ENCODE assay signal across 14 cellular contexts in genomic region chr16:30555848-30556473, GRCh38. TPM values are rescaled to one million over a fixed set of nuclear protein-coding genes. Genes with fewer than 3 reads are reported as not detected.
DNase-seq lines count a peak whose midpoint lies in the region; ATAC-seq and TF ChIP-seq lines count a peak whose summit lies in the region.
"Had no signal": no experiment of that assay in that cellular context is flagged by ENCODE, and none has a peak within 500 bp of the region (broad histone marks: within the 10 kb centered on the region; RNA-seq: fewer than 3 reads in every experiment).

No MANE protein-coding gene starts in this region.

- H3K36me3 ChIP-seq in DND-41 (ENCODE audit: insufficient read depth, low read length) = peaks cover 40% of the 10 kb centered on the region
- H3K36me3 ChIP-seq in testis (ENCODE audit: low read depth, missing control alignments) = no peaks in the 10 kb centered on the region

- H3K27me3 ChIP-seq in DND-41 (ENCODE audit: insufficient read depth, low read length, poor library complexity) (no peaks in the 10 kb centered on the region), testis (no peaks in the 10 kb centered on the region)
- H3K27me3 ChIP-seq: adrenal gland, dorsolateral prefrontal cortex, sigmoid colon, suprapubic skin had no signal

- 0 out of 2 replicates have a peak overlapping the region, but pooled peaks have one; percentile 97 for H3K4me2 ChIP-seq in DND-41 (ENCODE audit: insufficient read depth, low read length)

- intact Hi-C loops in testis (cut with DNase I; ENCODE audit: low total_unique reads) = no loop called here

- peaks cover 5% of the 10 kb centered on the region for H3K36me3 Mint-ChIP-seq in activated naive CD8-positive, alpha-beta T cell
- H3K36me3 Mint-ChIP-seq in natural killer cell treated with Interleukin-12 subunit alpha and Interleukin-12 subunit beta and Interleukin-15 and Interleukin-18, amount 100 ng/mL, for 72 hours = peaks cover 4% of the 10 kb centered on the region

- H3K4me1 Mint-ChIP-seq in activated naive CD8-positive, alpha-beta T cell (ENCODE audit: low read depth) = peaks cover 44% of the 10 kb centered on the region
- peaks cover 44 to 46% of the 10 kb centered on the region in 2 donors for H3K4me1 Mint-ChIP-seq in natural killer cell treated with Interleukin-12 subunit alpha and Interleukin-12 subunit beta and Interleukin-15 and Interleukin-18, amount 100 ng/mL, for 72 hours (ENCODE audit: low read depth in 2 of 2)

- peaks cover 53% of the 10 kb centered on the region for H3K4me1 ChIP-seq in DND-41 (ENCODE audit: insufficient read depth, low read length)
- H3K4me1 ChIP-seq in testis = peaks cover 12% of the 10 kb centered on the region

- ATAC-seq in DND-41 (ENCODE audit: insufficient read depth, low read depth) = no peak
- ATAC-seq in natural killer cell treated with Interleukin-12 subunit alpha and Interleukin-12 subunit beta and Interleukin-15 and Interleukin-18, amount 100 ng/mL, for 72 hours = no peak
- no peak for ATAC-seq in HG03378 (IDR thresholded peaks at IDR 0.05; ENCODE audit: unreplicated experiment)

- no peaks in the 10 kb centered on the region for H3K27me3 Mint-ChIP-seq in activated naive CD8-positive, alpha-beta T cell
- no peaks in the 10 kb centered on the region for H3K27me3 Mint-ChIP-seq in natural killer cell treated with Interleukin-12 subunit alpha and Interleukin-12 subunit beta and Interleukin-15 and Interleukin-18, amount 100 ng/mL, for 72 hours

- H3K9me3 Mint-ChIP-seq in activated naive CD8-positive, alpha-beta T cell (ENCODE audit: low read depth) = no peaks in the 10 kb centered on the region
- no peaks in the 10 kb centered on the region for H3K9me3 Mint-ChIP-seq in natural killer cell treated with Interleukin-12 subunit alpha and Interleukin-12 subunit beta and Interleukin-15 and Interleukin-18, amount 100 ng/mL, for 72 hours

- no peak overlapping the region for H2AFZ ChIP-seq in DND-41 (ENCODE audit: low read depth, low read length)

- peaks cover 54% of the 10 kb centered on the region for H3K79me2 ChIP-seq in DND-41 (ENCODE audit: insufficient read depth, low read length)

- H3K9ac ChIP-seq in DND-41 (ENCODE audit: low read depth, low read length) = no peak overlapping the region
- H3K9ac ChIP-seq: SK-N-SH had no signal

- DNase-seq in DND-41 (no peak), substantia nigra (lab: John Stamatoyannopoulos, UW) (no peak), testis (no peak)
- no peak for DNase-seq in natural killer cell treated with Interleukin-12 subunit alpha and Interleukin-12 subunit beta and Interleukin-15 and Interleukin-18, amount 100 ng/mL, for 72 hours (ENCODE audit: low spot score)
- DNase-seq: activated CD4-positive, alpha-beta T cell treated with anti-CD3 and anti-CD28 coated beads for 1 hour; adrenal gland; dorsolateral prefrontal cortex; foreskin fibroblast; sigmoid colon; SK-N-SH had no signal

- WGBS in testis, 2 donors = 37 to 60% methylated on average over 22 to 24 of the region's 24 CpGs

- peaks cover 10% of the 10 kb centered on the region; the same call in 1 of the 2 replicates for H4K20me1 ChIP-seq in DND-41 (ENCODE audit: insufficient read depth, low read length)

- H3K4me3 ChIP-seq in DND-41 (ENCODE audit: low read depth in 1 of 2, low read length in 2 of 2) = no peak overlapping the region; a peak in 1 of 4 replicates
- H3K4me3 ChIP-seq in testis = peak overlapping the region in 1 of 2 donors; percentile 22
- H3K4me3 ChIP-seq: adrenal gland, sigmoid colon, suprapubic skin had no signal

- H3K27ac Mint-ChIP-seq in activated naive CD8-positive, alpha-beta T cell = peak overlapping the region; percentile 70
- H3K27ac Mint-ChIP-seq in natural killer cell treated with Interleukin-12 subunit alpha and Interleukin-12 subunit beta and Interleukin-15 and Interleukin-18, amount 100 ng/mL, for 72 hours = peak overlapping the region; percentile 78 to 93

- H3K4me3 Mint-ChIP-seq in activated naive CD8-positive, alpha-beta T cell = peak overlapping the region; percentile 64
- H3K4me3 Mint-ChIP-seq in natural killer cell treated with Interleukin-12 subunit alpha and Interleukin-12 subunit beta and Interleukin-15 and Interleukin-18, amount 100 ng/mL, for 72 hours = peak overlapping the region; percentile 84

- TF ChIP-seq POLR2A in testis (IDR thresholded peaks at IDR 0.05) = no peak

- TF ChIP-seq CTCF in C4-2B (conservative IDR thresholded peaks at IDR 0.05) (no peak), DND-41 (IDR thresholded peaks at IDR 0.05; ENCODE audit: borderline replicate concordance, extremely low read depth, low read length, poor library complexity, severe bottlenecking) (no peak), testis (IDR thresholded peaks at IDR 0.05) (no peak)

- no peaks in the 10 kb centered on the region for H3K9me3 ChIP-seq in DND-41 (ENCODE audit: insufficient read depth, low read length, severe bottlenecking)
- H3K9me3 ChIP-seq in testis = no peaks in the 10 kb centered on the region
- H3K9me3 ChIP-seq: adrenal gland, sigmoid colon, SK-N-SH, suprapubic skin had no signal

- H3K27ac ChIP-seq in C4-2B = peak overlapping the region; percentile 94; the same call in 1 of the 2 replicates
- H3K27ac ChIP-seq in DND-41 (ENCODE audit: low read length) = no peak overlapping the region
- no peak overlapping the region for H3K27ac ChIP-seq in substantia nigra (ENCODE audit: low read depth, low read length, poor library complexity, severe bottlenecking)
- no peak overlapping the region for H3K27ac ChIP-seq in testis
- H3K27ac ChIP-seq: adrenal gland, dorsolateral prefrontal cortex, suprapubic skin had no signal

RNA-seq across cellular contexts. Expression of gene ZNF764, which starts 2.2 kb away (rescaled TPM):
- 10 to 100 TPM; 14.9 to 22.9 TPM for total RNA-seq in natural killer cell treated with Interleukin-12 subunit alpha and Interleukin-12 subunit beta and Interleukin-15 and Interleukin-18, amount 100 ng/mL, for 72 hours
- total RNA-seq in testis = 10 to 100 TPM; 21.9 to 23.2 TPM
- polyA plus RNA-seq in testis (ENCODE audit: insufficient read depth, low read depth, low replicate concordance) = 11.3 TPM

RNA-seq across cellular contexts. Expression of gene ZNF688, which starts 15.6 kb away (rescaled TPM):
- total RNA-seq in natural killer cell treated with Interleukin-12 subunit alpha and Interleukin-12 subunit beta and Interleukin-15 and Interleukin-18, amount 100 ng/mL, for 72 hours = 1 to 10 TPM; 8.3 to 8.9 TPM
- total RNA-seq in testis = 10 to 100 TPM; 21.7 to 54.6 TPM
- polyA plus RNA-seq in testis (ENCODE audit: insufficient read depth, low read depth, low replicate concordance) = 38.5 TPM

RNA-seq across cellular contexts. Expression of gene ZNF747, which starts 21.3 kb away (rescaled TPM):
- 10 to 100 TPM in 1 of 2 donors, 1 to 10 TPM in 1; 8.7 to 10.3 TPM for total RNA-seq in natural killer cell treated with Interleukin-12 subunit alpha and Interleukin-12 subunit beta and Interleukin-15 and Interleukin-18, amount 100 ng/mL, for 72 hours
- total RNA-seq in testis = 10 to 100 TPM; 18.7 to 23.3 TPM
- polyA plus RNA-seq in testis (ENCODE audit: insufficient read depth, low read depth, low replicate concordance) = 13.1 TPM

RNA-seq across cellular contexts. Expression of gene ZNF785, which starts 29.5 kb away (rescaled TPM):
- total RNA-seq in natural killer cell treated with Interleukin-12 subunit alpha and Interleukin-12 subunit beta and Interleukin-15 and Interleukin-18, amount 100 ng/mL, for 72 hours = 10 to 100 TPM; 13.3 to 20.0 TPM
- 10 to 100 TPM; 14.8 to 17.1 TPM for total RNA-seq in testis
- 5.9 TPM for polyA plus RNA-seq in testis (ENCODE audit: insufficient read depth, low read depth, low replicate concordance)

RNA-seq across cellular contexts. Expression of gene ZNF768, which starts 29.6 kb away (rescaled TPM):
- total RNA-seq in natural killer cell treated with Interleukin-12 subunit alpha and Interleukin-12 subunit beta and Interleukin-15 and Interleukin-18, amount 100 ng/mL, for 72 hours = 10 to 100 TPM; 10.4 to 11.8 TPM
- 10 to 100 TPM; 52.2 to 64.3 TPM for total RNA-seq in testis
- 52.3 TPM for polyA plus RNA-seq in testis (ENCODE audit: insufficient read depth, low read depth, low replicate concordance)
